ENCODE assay signal across 1 cellular context in genomic region chr6:150118642-150119041, GRCh38.
A peak's percentile ranks its signal among the peaks of the same experiment; 100 is the strongest.
TF ChIP-seq lines count a peak whose summit lies in the region.

No MANE protein-coding gene starts in this region.

TF ChIP-seq in HepG2, 621 proteins besides CTCF, POLR2A, EP300 and RAD21 (continues in another document):
- TF ChIP-seq KDM6A (CRISPR knock-in tag; IDR thresholded peaks at IDR 0.05; ENCODE audit: low read depth) (no peak), SOX5 (CRISPR knock-in tag; IDR thresholded peaks at IDR 0.05; ENCODE audit: borderline replicate concordance) (peak; percentile 62; the same call in 1 of the 2 replicates), ZNF343 (CRISPR knock-in tag; IDR thresholded peaks at IDR 0.05) (no peak), HNRNPK (IDR thresholded peaks at IDR 0.05; ENCODE audit: low read depth, low read length, poor library complexity, severe bottlenecking) (no peak), ZNF597 (CRISPR knock-in tag; IDR thresholded peaks at IDR 0.05) (no peak), ZBTB2 (CRISPR knock-in tag; IDR thresholded peaks at IDR 0.05; ENCODE audit: low read depth) (no peak), ZNF510 (CRISPR knock-in tag; IDR thresholded peaks at IDR 0.05; ENCODE audit: low read depth) (no peak), NR3C1 (CRISPR knock-in tag; IDR thresholded peaks at IDR 0.05) (no peak), PBX3 (CRISPR knock-in tag; IDR thresholded peaks at IDR 0.05; ENCODE audit: borderline replicate concordance) (no peak), REXO4 (CRISPR knock-in tag; IDR thresholded peaks at IDR 0.05; ENCODE audit: borderline replicate concordance) (no peak), FOSL1 (CRISPR knock-in tag; IDR thresholded peaks at IDR 0.05; ENCODE audit: borderline replicate concordance) (no peak), ZSCAN29 (CRISPR knock-in tag; conservative IDR thresholded peaks at IDR 0.05) (no peak), SOX13 (IDR thresholded peaks at IDR 0.05) (no peak), SOX13 (CRISPR knock-in tag; conservative IDR thresholded peaks at IDR 0.05 in 1 of 2, IDR thresholded peaks at IDR 0.05 in 1 of 2) (peak in 1 of 2 experiments; percentile 11; a peak in 1 of 4 replicates), ZNF264 (CRISPR knock-in tag; IDR thresholded peaks at IDR 0.05) (no peak), SOX6 (IDR thresholded peaks at IDR 0.05) (no peak), SOX6 (CRISPR knock-in tag; IDR thresholded peaks at IDR 0.05) (no peak), ZNF784 (CRISPR knock-in tag; IDR thresholded peaks at IDR 0.05; ENCODE audit: borderline replicate concordance) (no peak), ZNF879 (CRISPR knock-in tag; IDR thresholded peaks at IDR 0.05) (no peak), E2F2 (CRISPR knock-in tag; IDR thresholded peaks at IDR 0.05; ENCODE audit: borderline replicate concordance) (no peak), NFKBIZ (CRISPR knock-in tag; IDR thresholded peaks at IDR 0.05) (no peak), ETV6 (CRISPR knock-in tag; conservative IDR thresholded peaks at IDR 0.05) (no peak), CSRNP2 (CRISPR knock-in tag; conservative IDR thresholded peaks at IDR 0.05; ENCODE audit: low read depth) (no peak), HNRNPH1 (optimal IDR thresholded peaks at IDR 0.05; ENCODE audit: low read depth, low read length) (no peak), NFIB (CRISPR knock-in tag; IDR thresholded peaks at IDR 0.05; ENCODE audit: borderline replicate concordance) (no peak), ARID2 (CRISPR knock-in tag; IDR thresholded peaks at IDR 0.05; ENCODE audit: borderline replicate concordance) (no peak), BHLHE40 (IDR thresholded peaks at IDR 0.05; ENCODE audit: low read length) (peak; percentile 80), ARID3A (IDR thresholded peaks at IDR 0.05; ENCODE audit: low read depth, low read length) (0 out of 2 replicates have a peak, but pooled peaks have one; percentile 38), ATF6 (CRISPR knock-in tag; conservative IDR thresholded peaks at IDR 0.05) (no peak), FOXP1 (IDR thresholded peaks at IDR 0.05) (no peak), FOXP1 (CRISPR knock-in tag; IDR thresholded peaks at IDR 0.05) (0 out of 2 replicates have a peak, but pooled peaks have one; percentile 15), HNF4A (CRISPR knock-in tag; IDR thresholded peaks at IDR 0.05) (0 out of 2 replicates have a peak, but pooled peaks have one; percentile 11), ZNF414 (CRISPR knock-in tag; IDR thresholded peaks at IDR 0.05) (no peak), ATF5 (CRISPR knock-in tag; IDR thresholded peaks at IDR 0.05; ENCODE audit: low read depth) (no peak), NFRKB (IDR thresholded peaks at IDR 0.05) (no peak), NR2F2 (IDR thresholded peaks at IDR 0.05; ENCODE audit: borderline replicate concordance, low read depth) (no peak), FOXA3 (CRISPR knock-in tag; IDR thresholded peaks at IDR 0.05) (peak; percentile 52), CEBPG (CRISPR knock-in tag; IDR thresholded peaks at IDR 0.05) (peak; percentile 18; the same call in 1 of the 2 replicates), HMG20B (CRISPR knock-in tag; conservative IDR thresholded peaks at IDR 0.05) (no peak), ZNF546 (CRISPR knock-in tag; conservative IDR thresholded peaks at IDR 0.05) (no peak), HOXA7 (CRISPR knock-in tag; IDR thresholded peaks at IDR 0.05) (no peak), ATM (IDR thresholded peaks at IDR 0.05; ENCODE audit: borderline replicate concordance) (no peak), SYNCRIP (IDR thresholded peaks at IDR 0.05; ENCODE audit: insufficient read depth, low read depth, low read length) (no peak), NFYB (CRISPR knock-in tag; IDR thresholded peaks at IDR 0.05) (no peak), GMEB2 (CRISPR knock-in tag; IDR thresholded peaks at IDR 0.05; ENCODE audit: low read depth) (no peak), ZBTB10 (CRISPR knock-in tag; IDR thresholded peaks at IDR 0.05; ENCODE audit: borderline replicate concordance) (no peak), ZFY (CRISPR knock-in tag; IDR thresholded peaks at IDR 0.05) (no peak), HNRNPL (IDR thresholded peaks at IDR 0.05; ENCODE audit: low read depth, low read length) (0 out of 2 replicates have a peak, but pooled peaks have one; percentile 29), FOXA1 (IDR thresholded peaks at IDR 0.05) (no peak), FOXA1 (CRISPR knock-in tag; IDR thresholded peaks at IDR 0.05) (peak; percentile 69), HDAC2 (CRISPR knock-in tag; IDR thresholded peaks at IDR 0.05) (no peak), ZNF460 (CRISPR knock-in tag; IDR thresholded peaks at IDR 0.05; ENCODE audit: borderline replicate concordance) (no peak), ZFP37 (CRISPR knock-in tag; IDR thresholded peaks at IDR 0.05; ENCODE audit: borderline replicate concordance) (no peak), MAFF (IDR thresholded peaks at IDR 0.05; ENCODE audit: low read depth, low read length) (no peak), RFX1 (IDR thresholded peaks at IDR 0.05) (no peak)
